ENCODE assay signal across 24 cellular contexts in genomic region chr12:112297188-112297587, GRCh38.
"Had no signal": no experiment of that assay in that cellular context is flagged by ENCODE, and none has a peak within 500 bp of the region (broad histone marks: within the 10 kb centered on the region; RNA-seq: fewer than 3 reads in every experiment).

No MANE protein-coding gene starts in this region.

- H3K36me3 ChIP-seq: right lobe of liver, uterus had no signal

- H3K27ac ChIP-seq: neutrophil, parathyroid adenoma, psoas muscle, right lobe of liver, sigmoid colon, stomach, thoracic aorta, thyroid gland, tibial nerve, upper lobe of right lung, uterus had no signal

- DNase-seq: naive thymus-derived CD8-positive, alpha-beta T cell; nephron progenitor cell; nucleus accumbens; posterior cingulate gyrus; psoas muscle; right cardiac atrium; right lobe of liver; sigmoid colon; small intestine; stimulated activated CD4-positive, alpha-beta T cell treated with anti-CD3 and anti-CD28 coated beads, Interleukin-15, amount 100 ng/mL, for 24 hours; stimulated activated CD4-positive, alpha-beta T cell treated with anti-CD3 and anti-CD28 coated beads, Interleukin-2, amount 100 ng/mL, for 24 hours; stimulated activated CD4-positive, alpha-beta T cell treated with anti-CD3 and anti-CD28 coated beads, Interleukin-2, amount 100 ng/mL, for 48 hours; stimulated activated CD4-positive, alpha-beta T cell treated with anti-CD3 and anti-CD28 coated beads, Interleukin-4, amount 100 ng/mL, for 24 hours; stimulated activated naive B cell treated with anti-CD40 and anti-IgM and Interleukin-4, amounts not matched to agents 10 μg/mL and 1 μg/mL and 100 μg/mL, for 72 hours; stimulated activated naive CD4-positive, alpha-beta T cell treated with Interleukin-2 at 50 U/mL for 16 hours; stomach; thyroid gland; upper lobe of right lung; uterus had no signal

- H3K9me3 ChIP-seq: neutrophil, psoas muscle, right lobe of liver, sigmoid colon, stomach, thoracic aorta, thyroid gland, tibial nerve, upper lobe of right lung, uterus had no signal

- ATAC-seq: naive thymus-derived CD8-positive, alpha-beta T cell; psoas muscle; right cardiac atrium; right lobe of liver; stimulated activated effector memory CD8-positive, alpha-beta T cell treated with anti-CD3 and anti-CD28 coated beads, Interleukin-12 subunit alpha, Interleukin-12 subunit beta, amount 100 ng/mL, for 72 hours; stimulated activated naive B cell treated with anti-CD40 and anti-IgM and Interleukin-4, amounts not matched to agents 10 μg/mL and 1 μg/mL and 100 μg/mL, for 72 hours; upper lobe of right lung had no signal

- H3K4me3 ChIP-seq: psoas muscle, right lobe of liver, sigmoid colon, stomach, thoracic aorta, thyroid gland, tibial nerve, upper lobe of right lung, uterus had no signal

- H3K4me1 ChIP-seq: parathyroid adenoma, right lobe of liver, sigmoid colon, stomach, thyroid gland, tibial nerve, upper lobe of right lung, uterus had no signal
